Comparison of ENCODE assay signal across 15 cellular contexts in the genomic region with DNA sequence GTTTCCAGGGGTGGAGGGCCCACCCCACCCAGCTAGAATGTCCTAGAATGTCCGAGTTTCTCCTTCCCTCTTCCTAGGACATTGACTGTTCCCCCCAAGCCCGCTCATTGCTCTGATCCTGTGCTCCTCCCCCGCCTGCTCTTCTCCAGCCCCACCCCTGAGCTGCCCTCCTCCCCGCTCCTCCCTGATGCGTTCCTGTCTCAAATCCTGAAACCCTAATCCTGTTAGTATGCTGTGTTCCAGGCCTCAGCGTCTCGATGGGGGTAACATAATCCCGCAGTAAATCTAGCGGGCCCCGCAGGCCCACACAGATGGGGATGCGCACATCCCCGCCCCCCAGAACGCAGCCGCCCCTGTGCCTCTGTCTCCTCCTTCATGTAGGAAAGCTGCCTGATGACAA. TPM values are rescaled to one million over a fixed set of nuclear protein-coding genes. Genes with fewer than 3 reads are reported as not detected.
A peak's percentile ranks its signal among the peaks of the same experiment; 100 is the strongest.
DNase-seq lines count a peak whose midpoint lies in the region; ATAC-seq and TF ChIP-seq lines count a peak whose summit lies in the region.
"Had no signal": no experiment of that assay in that cellular context is flagged by ENCODE, and none has a peak within 500 bp of the region (broad histone marks: within the 10 kb centered on the region; RNA-seq: fewer than 3 reads in every experiment).

No MANE protein-coding gene starts in this region.

- H3K36me3 ChIP-seq in esophagus squamous epithelium (peaks cover 0 to 34% (median 0%) of the 10 kb centered on the region in 3 donors), osteoblast (ENCODE audit: insufficient read depth, low read length) (peaks cover 60% of the 10 kb centered on the region), vagina (peaks cover 0 to under 1% of the 10 kb centered on the region in 2 donors)
- H3K36me3 ChIP-seq: colonic mucosa had no signal

- peak overlapping the region in 3 of 4 donors; percentile 61 to 84 (median 80) for H3K27ac ChIP-seq in esophagus squamous epithelium
- H3K27ac ChIP-seq in osteoblast (ENCODE audit: low read depth, low read length) = peak overlapping the region; percentile 49
- peak overlapping the region; percentile 78 for H3K27ac ChIP-seq in vagina
- H3K27ac ChIP-seq: colonic mucosa had no signal

- no peaks in the 10 kb centered on the region for H3K27me3 Mint-ChIP-seq in activated CD8-positive, alpha-beta memory T cell treated with anti-CD3 and anti-CD28 coated beads, Interleukin-2, amount 10 ng/mL, durations not matched to agents 7 days and 5 days
- H3K27me3 Mint-ChIP-seq: activated CD4-positive, alpha-beta T cell treated with anti-CD3 and anti-CD28 coated beads for 36 hours; activated naive CD8-positive, alpha-beta T cell treated with anti-CD3 and anti-CD28 coated beads, Interleukin-2, amount 50 U/mL, for 24 hours; activated T-cell treated with anti-CD3 and anti-CD28 coated beads, Interleukin-2, amount 50 U/mL, for 24 hours had no signal

- intact Hi-C loops in esophagus squamous epithelium (cut with DNase I) = no loop called here
- intact Hi-C loops in vagina (cut with DNase I) = no loop called here
- intact Hi-C loops in left cardiac atrium (cut with DNase I) = no loop called here

- H3K79me2 ChIP-seq in osteoblast (ENCODE audit: insufficient read depth, low read length) = no peaks in the 10 kb centered on the region

- H3K9me3 ChIP-seq in esophagus squamous epithelium = no peaks in the 10 kb centered on the region
- no peaks in the 10 kb centered on the region for H3K9me3 ChIP-seq in osteoblast (ENCODE audit: low read depth, low read length)
- no peaks in the 10 kb centered on the region for H3K9me3 ChIP-seq in vagina
- H3K9me3 ChIP-seq: colonic mucosa had no signal

- H2AFZ ChIP-seq in osteoblast (ENCODE audit: low read length) = no peak overlapping the region

- no peaks in the 10 kb centered on the region for H3K9me3 Mint-ChIP-seq in activated CD8-positive, alpha-beta memory T cell treated with anti-CD3 and anti-CD28 coated beads, Interleukin-2, amount 10 ng/mL, durations not matched to agents 7 days and 5 days (ENCODE audit: low read depth)
- H3K9me3 Mint-ChIP-seq: activated naive CD8-positive, alpha-beta T cell treated with anti-CD3 and anti-CD28 coated beads, Interleukin-2, amount 50 U/mL, for 24 hours; activated T-cell treated with anti-CD3 and anti-CD28 coated beads, Interleukin-2, amount 50 U/mL, for 24 hours; CD8-positive, alpha-beta memory T cell had no signal

- WGBS in esophagus squamous epithelium, 2 donors = 77 to 83% methylated on average over 11 to 14 of the region's 14 CpGs

- no peak for ATAC-seq in activated CD8-positive, alpha-beta memory T cell treated with anti-CD3 and anti-CD28 coated beads, Interleukin-2, amount 10 ng/mL, durations not matched to agents 7 days and 5 days
- ATAC-seq in left cardiac atrium = no peak
- ATAC-seq: activated CD4-positive, alpha-beta T cell treated with anti-CD3 and anti-CD28 coated beads for 36 hours; activated naive CD8-positive, alpha-beta T cell treated with anti-CD3 and anti-CD28 coated beads, Interleukin-2, amount 50 U/mL, for 24 hours had no signal

- H3K27me3 ChIP-seq in esophagus squamous epithelium (no peaks in the 10 kb centered on the region), osteoblast (ENCODE audit: insufficient read depth, low read length) (no peaks in the 10 kb centered on the region), vagina (no peaks in the 10 kb centered on the region)
- H3K27me3 ChIP-seq: colonic mucosa had no signal

- H3K4me3 Mint-ChIP-seq in activated CD8-positive, alpha-beta memory T cell treated with anti-CD3 and anti-CD28 coated beads, Interleukin-2, amount 10 ng/mL, durations not matched to agents 7 days and 5 days = no peak overlapping the region
- H3K4me3 Mint-ChIP-seq: activated CD4-positive, alpha-beta T cell treated with anti-CD3 and anti-CD28 coated beads for 36 hours; activated naive CD8-positive, alpha-beta T cell treated with anti-CD3 and anti-CD28 coated beads, Interleukin-2, amount 50 U/mL, for 24 hours; activated T-cell treated with anti-CD3 and anti-CD28 coated beads, Interleukin-2, amount 50 U/mL, for 24 hours; CD8-positive, alpha-beta memory T cell had no signal

- H3K4me3 ChIP-seq in esophagus squamous epithelium = peak overlapping the region in 1 of 4 donors; percentile 21
- no peak overlapping the region for H3K4me3 ChIP-seq in osteoblast (ENCODE audit: insufficient read depth, low read length)
- no peak overlapping the region for H3K4me3 ChIP-seq in vagina
- H3K4me3 ChIP-seq: colonic mucosa had no signal

- H3K27ac Mint-ChIP-seq in activated CD8-positive, alpha-beta memory T cell treated with anti-CD3 and anti-CD28 coated beads, Interleukin-2, amount 10 ng/mL, durations not matched to agents 7 days and 5 days = no peak overlapping the region
- H3K27ac Mint-ChIP-seq: activated CD4-positive, alpha-beta T cell treated with anti-CD3 and anti-CD28 coated beads for 36 hours; activated naive CD8-positive, alpha-beta T cell treated with anti-CD3 and anti-CD28 coated beads, Interleukin-2, amount 50 U/mL, for 24 hours; activated T-cell treated with anti-CD3 and anti-CD28 coated beads, Interleukin-2, amount 50 U/mL, for 24 hours; CD8-positive, alpha-beta memory T cell had no signal

- DNase-seq in NCI-H82 (lab: John Stamatoyannopoulos, UW) (peak; percentile 99), esophagus squamous epithelium (lab: John Stamatoyannopoulos, UW) (no peak), osteoblast (ENCODE audit: insufficient read length, low spot score, missing footprints) (no peak), vagina (ENCODE audit: extremely low spot score in 2 of 2) (no peak), left cardiac atrium (no peak), COLO829 (ENCODE audit: low spot score) (no peak)
- no peak for DNase-seq in activated CD8-positive, alpha-beta memory T cell treated with anti-CD3 and anti-CD28 coated beads, Interleukin-2, amount 10 ng/mL, durations not matched to agents 7 days and 5 days
- DNase-seq: activated CD4-positive, alpha-beta T cell treated with anti-CD3 and anti-CD28 coated beads for 36 hours; activated naive CD8-positive, alpha-beta T cell treated with anti-CD3 and anti-CD28 coated beads, Interleukin-2, amount 50 U/mL, for 24 hours; activated T-cell treated with anti-CD3 and anti-CD28 coated beads, Interleukin-2, amount 50 U/mL, for 24 hours; CD8-positive, alpha-beta memory T cell; colonic mucosa; NCI-H526 treated with DMSO at 0.1 percent for 48 hours; retina; stimulated activated CD4-positive, alpha-beta T cell treated with anti-CD3 and anti-CD28 coated beads, Interleukin-4, amount 100 ng/mL, for 1 hour had no signal

- TF ChIP-seq CTCF in esophagus squamous epithelium (IDR thresholded peaks at IDR 0.05) = no peak
- TF ChIP-seq CTCF in osteoblast (IDR thresholded peaks at IDR 0.05; ENCODE audit: extremely low read depth, low read depth, low read length) = no peak
- no peak for TF ChIP-seq CTCF in vagina (IDR thresholded peaks at IDR 0.05)

- TF ChIP-seq POLR2A in esophagus squamous epithelium (IDR thresholded peaks at IDR 0.05) (no peak), vagina (IDR thresholded peaks at IDR 0.05) (no peak)

- no peak overlapping the region for H3K4me2 ChIP-seq in osteoblast (ENCODE audit: insufficient read depth, low read length)

- H3K4me1 ChIP-seq in esophagus squamous epithelium (peaks cover 0 to 44% (median 15%) of the 10 kb centered on the region in 3 donors), osteoblast (ENCODE audit: insufficient read depth, low read length) (peaks cover 56% of the 10 kb centered on the region), vagina (peaks cover 22% of the 10 kb centered on the region)
- H3K4me1 ChIP-seq: colonic mucosa had no signal

- CTCF ChIA-PET in activated CD8-positive, alpha-beta memory T cell treated with anti-CD3 and anti-CD28 coated beads, Interleukin-2, amount 10 ng/mL, durations not matched to agents 7 days and 5 days (lab: Charles Lee) = no interaction called here

- H4K20me1 ChIP-seq in osteoblast (ENCODE audit: insufficient read depth, low read length) = no peaks in the 10 kb centered on the region

- no peaks in the 10 kb centered on the region for H3K4me1 Mint-ChIP-seq in activated CD8-positive, alpha-beta memory T cell treated with anti-CD3 and anti-CD28 coated beads, Interleukin-2, amount 10 ng/mL, durations not matched to agents 7 days and 5 days
- H3K4me1 Mint-ChIP-seq: activated CD4-positive, alpha-beta T cell treated with anti-CD3 and anti-CD28 coated beads for 36 hours; activated naive CD8-positive, alpha-beta T cell treated with anti-CD3 and anti-CD28 coated beads, Interleukin-2, amount 50 U/mL, for 24 hours; CD8-positive, alpha-beta memory T cell had no signal

- H3K36me3 Mint-ChIP-seq in activated CD8-positive, alpha-beta memory T cell treated with anti-CD3 and anti-CD28 coated beads, Interleukin-2, amount 10 ng/mL, durations not matched to agents 7 days and 5 days = no peaks in the 10 kb centered on the region
- H3K36me3 Mint-ChIP-seq: CD8-positive, alpha-beta memory T cell had no signal

RNA-seq across cellular contexts. Expression of a gene that starts 51.3 kb away (rescaled TPM):
- 10 to 100 TPM in 3 of 4 donors, 1 to 10 TPM in 1; 7.1 to 58.6 (median 21.4) TPM for total RNA-seq in esophagus squamous epithelium
- total RNA-seq in osteoblast = 145 and 183 TPM in 2 replicates
- total RNA-seq in vagina = 65.6 TPM
- total RNA-seq in activated CD8-positive, alpha-beta memory T cell treated with anti-CD3 and anti-CD28 coated beads, Interleukin-2, amount 10 ng/mL, durations not matched to agents 7 days and 5 days = 1 to 10 TPM in 1 of 2 experiments, under 1 TPM in 1; 0.26 to 5.7 TPM
- total RNA-seq in left cardiac atrium = 10 to 100 TPM; 16.3 to 16.6 TPM
